ENCODE assay signal across 19 cellular contexts in the genomic region with DNA sequence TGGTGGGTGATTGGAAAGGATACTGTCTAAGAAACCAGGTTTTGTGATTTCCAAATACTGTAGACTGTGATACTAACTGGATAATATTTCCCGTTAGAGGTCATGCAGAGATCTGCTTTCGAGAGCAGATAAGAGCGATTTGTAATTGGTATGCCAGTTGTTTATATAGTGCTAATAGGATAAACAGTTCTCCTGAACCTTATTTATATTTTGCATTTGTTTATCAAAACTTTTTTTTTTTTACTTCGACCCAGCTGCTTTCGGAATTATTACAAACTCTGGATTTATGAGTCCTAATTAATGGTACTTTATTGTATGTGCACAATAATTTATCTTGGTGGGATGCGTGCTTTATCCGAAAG.
DNase-seq lines count a peak whose midpoint lies in the region; ATAC-seq, FAIRE-seq and TF ChIP-seq lines count a peak whose summit lies in the region.
"Had no signal": no experiment of that assay in that cellular context is flagged by ENCODE, and none has a peak within 500 bp of the region (broad histone marks: within the 10 kb centered on the region; RNA-seq: fewer than 3 reads in every experiment).

No MANE protein-coding gene starts in this region.

- CTCF ChIA-PET in H1 (lab: Charles Lee; ENCODE audit: partially characterized antibody): interaction anchor here (0.7 kb wide), 1 partner anchor 221 kb away, joined by 3 read pairs; no protein-coding TSS in a partner anchor

- TF ChIP-seq POLR2A in H1 (IDR thresholded peaks at IDR 0.05; ENCODE audit: control extremely low read depth in 1 of 2, low read depth in 2 of 2, low read length in 2 of 2): no peak

- no peak for TF ChIP-seq EP300 in H1 (IDR thresholded peaks at IDR 0.05; ENCODE audit: borderline replicate concordance in 1 of 2, low read depth in 2 of 2, low read length in 2 of 2)

- H2BK12ac ChIP-seq in H1 (ENCODE audit: low read depth, low read length): no peak overlapping the region
- H2BK12ac ChIP-seq in H9 (ENCODE audit: insufficient read length, low read depth, low read length): no peak overlapping the region

- H3K4me1 ChIP-seq in left ventricle myocardium inferior: peaks cover 85% of the 10 kb centered on the region
- H3K4me1 ChIP-seq in H1 (replicated peaks in 1 of 4; ENCODE audit: control insufficient read depth in 3 of 4, insufficient read depth in 4 of 4, low read length in 3 of 4): peaks cover 0 to 4% (median 2%) of the 10 kb centered on the region in 4 experiments; a peak in 3 of 7 replicates
- peaks cover 84% of the 10 kb centered on the region for H3K4me1 ChIP-seq in upper lobe of right lung
- H3K4me1 ChIP-seq in H9 (ENCODE audit: insufficient read depth, low read length): no peaks in the 10 kb centered on the region

- no peaks in the 10 kb centered on the region for H3K23me2 ChIP-seq in H1 (ENCODE audit: low read depth, low read length)
- no peaks in the 10 kb centered on the region for H3K23me2 ChIP-seq in H9 (ENCODE audit: insufficient read length, low read depth, low read length, poor library complexity, severe bottlenecking)

- H2BK5ac ChIP-seq in H1 (ENCODE audit: low read depth, low read length): no peak overlapping the region
- H2BK5ac ChIP-seq in H9 (ENCODE audit: insufficient read length, low read length): no peak overlapping the region

- H3K9me3 ChIP-seq in left ventricle myocardium inferior (replicated peaks) (no peaks in the 10 kb centered on the region), H1 (ENCODE audit: insufficient read depth in 2 of 2, low read depth in 1 of 2, low read length in 1 of 2) (no peaks in the 10 kb centered on the region), upper lobe of right lung (no peaks in the 10 kb centered on the region), H9 (ENCODE audit: control insufficient read depth, low read depth, low read length) (no peaks in the 10 kb centered on the region)
- H3K9me3 ChIP-seq: vagina had no signal

- no peaks in the 10 kb centered on the region for H4K20me1 ChIP-seq in H1 (replicated peaks in 1 of 2; ENCODE audit: control insufficient read depth in 1 of 2, insufficient read depth in 2 of 2, low read length in 2 of 2)
- H4K20me1 ChIP-seq in H9 (ENCODE audit: control insufficient read depth, insufficient read depth, insufficient read length): no peaks in the 10 kb centered on the region

- H3K4me1 Mint-ChIP-seq in nephron (peaks cover 77% of the 10 kb centered on the region), H9 (peaks cover 35 to 43% of the 10 kb centered on the region in 2 experiments)
- H3K4me1 Mint-ChIP-seq: activated naive CD4-positive, alpha-beta T cell treated with anti-CD3 and anti-CD28 coated beads, Interleukin-2, amount 50 U/mL, for 24 hours had no signal

- no peaks in the 10 kb centered on the region for H3K27me3 ChIP-seq in left ventricle myocardium inferior (ENCODE audit: low read depth)
- no peaks in the 10 kb centered on the region for H3K27me3 ChIP-seq in H1 (replicated peaks in 1 of 4; ENCODE audit: control insufficient read depth in 3 of 4, extremely low read depth in 1 of 4, insufficient read depth in 3 of 4, low read length in 3 of 4)
- H3K27me3 ChIP-seq in upper lobe of right lung: no peaks in the 10 kb centered on the region
- no peaks in the 10 kb centered on the region for H3K27me3 ChIP-seq in H9 (ENCODE audit: insufficient read depth, low read length)
- H3K27me3 ChIP-seq: vagina had no signal

- H3K79me2 ChIP-seq in H1 (ENCODE audit: control insufficient read depth in 1 of 2, insufficient read depth in 2 of 2, low read length in 2 of 2): no peaks in the 10 kb centered on the region
- no peaks in the 10 kb centered on the region for H3K79me2 ChIP-seq in H9 (ENCODE audit: insufficient read depth, low read length)

- H2BK20ac ChIP-seq in H1 (ENCODE audit: low read length): 0 out of 2 replicates have a peak overlapping the region, but pooled peaks have one; percentile 18
- no peak overlapping the region for H2BK20ac ChIP-seq in H9 (ENCODE audit: low read depth, low read length, poor library complexity, severe bottlenecking)

- H4K91ac ChIP-seq in H1 (replicated peaks; ENCODE audit: insufficient read length, low read length) (no peak overlapping the region), H9 (ENCODE audit: insufficient read length, low read depth, low read length) (no peak overlapping the region)

- H3K56ac ChIP-seq in H1 (replicated peaks; ENCODE audit: insufficient read length, low read depth, low read length): no peak overlapping the region
- no peak overlapping the region for H3K56ac ChIP-seq in H9 (ENCODE audit: insufficient read length, low read depth, low read length)

- H3K4me3 ChIP-seq in left ventricle myocardium inferior: peak overlapping the region; percentile 15
- no peak overlapping the region for H3K4me3 ChIP-seq in H1 (ENCODE audit: extremely low read depth in 1 of 4, insufficient read depth in 2 of 4, low read depth in 3 of 4, low read length in 4 of 4)
- H3K4me3 ChIP-seq in upper lobe of right lung: no peak overlapping the region
- H3K4me3 ChIP-seq: vagina had no signal

- H2AK5ac ChIP-seq in H1 (ENCODE audit: low read depth, low read length) (no peak overlapping the region), H9 (ENCODE audit: insufficient read length, low read length) (no peak overlapping the region)

- H3K27me3 Mint-ChIP-seq in nephron (ENCODE audit: low read depth) (no peaks in the 10 kb centered on the region), H9 (ENCODE audit: low read depth) (no peaks in the 10 kb centered on the region)

- H3K4me3 Mint-ChIP-seq in nephron: peak overlapping the region in 2 of 3 experiments; percentile 6 to 27
- no peak overlapping the region for H3K4me3 Mint-ChIP-seq in H9
- H3K4me3 Mint-ChIP-seq: activated naive CD4-positive, alpha-beta T cell treated with anti-CD3 and anti-CD28 coated beads, Interleukin-2, amount 50 U/mL, for 24 hours; endodermal cell; stimulated activated memory B cell treated with anti-CD40 and anti-IgM and Interleukin-4, amounts not matched to agents 10 μg/mL and 1 μg/mL and 100 μg/mL, for 72 hours had no signal

- ATAC-seq in upper lobe of right lung (no peak), GM19351 (IDR thresholded peaks at IDR 0.05; ENCODE audit: unreplicated experiment) (no peak)

- H4K8ac ChIP-seq in H1 (ENCODE audit: extremely low read depth, insufficient read depth, low read length) (no peak overlapping the region), H9 (replicated peaks; ENCODE audit: insufficient read length, low read depth, low read length) (no peak overlapping the region)

- H3K9me3 Mint-ChIP-seq in nephron: no peaks in the 10 kb centered on the region
- H3K9me3 Mint-ChIP-seq in H9: no peaks in the 10 kb centered on the region
- H3K9me3 Mint-ChIP-seq: activated naive CD4-positive, alpha-beta T cell treated with anti-CD3 and anti-CD28 coated beads, Interleukin-2, amount 50 U/mL, for 24 hours; endodermal cell; stimulated activated memory B cell treated with anti-CD40 and anti-IgM and Interleukin-4, amounts not matched to agents 10 μg/mL and 1 μg/mL and 100 μg/mL, for 72 hours had no signal

- no peak for TF ChIP-seq RAD21 in H1 (IDR thresholded peaks at IDR 0.05 in 1 of 2, conservative IDR thresholded peaks at IDR 0.05 in 1 of 2; ENCODE audit: low read depth in 2 of 2, low read length in 2 of 2)

- POLR2A ChIA-PET in H1 (lab: Charles Lee; ENCODE audit: partially characterized antibody): interaction anchor here (1.6 kb wide), 1 partner anchor 8 kb away, joined by 9 read pairs; no protein-coding TSS in a partner anchor

- no peak overlapping the region for H3K23ac ChIP-seq in H1 (ENCODE audit: insufficient read length)
- H3K23ac ChIP-seq in H9 (ENCODE audit: insufficient read length, low read depth, low read length): no peak overlapping the region

- H2BK15ac ChIP-seq in H1 (ENCODE audit: low read length): no peak overlapping the region
- H2BK15ac ChIP-seq in H9 (ENCODE audit: low read depth, low read length): no peak overlapping the region

- WGBS in H1 (ENCODE audit: extremely low coverage in 1 of 2, insufficient coverage in 1 of 2, insufficient read length in 1 of 2, insufficient replicate concordance in 2 of 2, low coverage in 1 of 2, low lambda C conversion rate in 2 of 2, missing lambda C conversion rate in 1 of 2), 2 experiments: 82% methylated on average over 7 of the region's 7 CpGs; no CpG with 5 or more reads in 1 of the 2 experiments
- no CpG with 5 or more reads among the region's 7 CpGs for WGBS in H9 (ENCODE audit: extremely low coverage, insufficient read length, low lambda C conversion rate)

- H3K4ac ChIP-seq in H1 (replicated peaks; ENCODE audit: insufficient read length, low read depth, low read length): no peak overlapping the region
- no peak overlapping the region for H3K4ac ChIP-seq in H9 (ENCODE audit: low read depth, low read length)

- H3K4me2 ChIP-seq in H1 (ENCODE audit: insufficient read depth in 1 of 2, low read depth in 2 of 2, low read length in 2 of 2) (no peak overlapping the region), H9 (ENCODE audit: insufficient read depth, insufficient read length, low read length) (no peak overlapping the region)

- H4K5ac ChIP-seq in H1 (ENCODE audit: insufficient read length, low read depth, low read length): no peak overlapping the region
- no peak overlapping the region for H4K5ac ChIP-seq in H9 (ENCODE audit: insufficient read length, low read depth, low read length)

- H3K36me3 Mint-ChIP-seq in nephron (ENCODE audit: low read depth) (no peaks in the 10 kb centered on the region), H9 (ENCODE audit: insufficient read depth in 1 of 3, low read depth in 3 of 3) (no peaks in the 10 kb centered on the region)
- H3K36me3 Mint-ChIP-seq: activated naive CD4-positive, alpha-beta T cell treated with anti-CD3 and anti-CD28 coated beads, Interleukin-2, amount 50 U/mL, for 24 hours; stimulated activated memory B cell treated with anti-CD40 and anti-IgM and Interleukin-4, amounts not matched to agents 10 μg/mL and 1 μg/mL and 100 μg/mL, for 72 hours had no signal

- no peak overlapping the region for H2BK120ac ChIP-seq in H1 (replicated peaks; ENCODE audit: low read depth, low read length)
- H2BK120ac ChIP-seq in H9 (ENCODE audit: low read depth, low read length, poor library complexity, severe bottlenecking): no peak overlapping the region

- TF ChIP-seq CTCF in left ventricle myocardium inferior (IDR thresholded peaks at IDR 0.05; ENCODE audit: borderline replicate concordance): no peak
- no peak for TF ChIP-seq CTCF in H1 (IDR thresholded peaks at IDR 0.05; ENCODE audit: control extremely low read depth in 1 of 3, insufficient read depth in 1 of 3, low read depth in 1 of 3, low read length in 3 of 3)
- no peak for TF ChIP-seq CTCF in nephron (IDR thresholded peaks at IDR 0.05; ENCODE audit: unreplicated experiment in 3 of 3)
- TF ChIP-seq CTCF in upper lobe of right lung (IDR thresholded peaks at IDR 0.05): no peak
- TF ChIP-seq CTCF in H9 (conservative IDR thresholded peaks at IDR 0.05): no peak

- H2AFZ ChIP-seq in H1 (ENCODE audit: low read length) (no peak overlapping the region), H9 (ENCODE audit: low read length) (no peak overlapping the region)

- FAIRE-seq in H1 (lab: Jason Lieb, UNC): no peak
- FAIRE-seq: GM12892 had no signal

- H3K27ac Mint-ChIP-seq in nephron (peak overlapping the region; percentile 87 to 94 (median 93)), H9 (no peak overlapping the region)
- H3K27ac Mint-ChIP-seq: activated naive CD4-positive, alpha-beta T cell treated with anti-CD3 and anti-CD28 coated beads, Interleukin-2, amount 50 U/mL, for 24 hours; endodermal cell; stimulated activated memory B cell treated with anti-CD40 and anti-IgM and Interleukin-4, amounts not matched to agents 10 μg/mL and 1 μg/mL and 100 μg/mL, for 72 hours had no signal

- intact Hi-C loops in left ventricle myocardium inferior (cut with micrococcal nuclease): no loop called here
- intact Hi-C loops in cardiac septum (cut with DNase I): no loop called here
- intact Hi-C loops in upper lobe of right lung (cut with DNase I): no loop called here

- H3K9ac ChIP-seq in H1 (replicated peaks in 1 of 4; ENCODE audit: extremely low read depth in 1 of 4, low read depth in 3 of 4, low read length in 3 of 4) (no peak overlapping the region), H9 (ENCODE audit: extremely low read depth, insufficient read length, low read length) (no peak overlapping the region)

- H3K36me3 ChIP-seq in left ventricle myocardium inferior (no peaks in the 10 kb centered on the region), H1 (ENCODE audit: control insufficient read depth in 2 of 4, insufficient read depth in 4 of 4, low read length in 3 of 4) (no peaks in the 10 kb centered on the region), upper lobe of right lung (no peaks in the 10 kb centered on the region)
- H3K36me3 ChIP-seq: vagina had no signal

- H3K18ac ChIP-seq in H1 (ENCODE audit: extremely low read depth, low read length): no peak overlapping the region
- H3K18ac ChIP-seq in H9 (ENCODE audit: insufficient read length, low read depth, low read length): no peak overlapping the region

- H3K27ac ChIP-seq in left ventricle myocardium inferior (replicated peaks) (peak overlapping the region; percentile 93), H1 (ENCODE audit: low read depth, low read length) (no peak overlapping the region), upper lobe of right lung (peak overlapping the region; percentile 61), H9 (ENCODE audit: insufficient read length, low read depth, low read length) (no peak overlapping the region)
- H3K27ac ChIP-seq: vagina had no signal

- no peak overlapping the region for H3T11ph ChIP-seq in H9 (ENCODE audit: low read length)

- H3K79me1 ChIP-seq in H1 (ENCODE audit: low read depth, low read length): no peaks in the 10 kb centered on the region
- H3K79me1 ChIP-seq in H9 (ENCODE audit: insufficient read depth, low read depth, low read length, poor library complexity, severe bottlenecking): no peaks in the 10 kb centered on the region

- DNase-seq in left ventricle myocardium inferior (no peak), cardiac septum (ENCODE audit: low spot score) (no peak), H1 (ENCODE audit: low read depth in 1 of 2, low spot score in 2 of 2) (no peak), upper lobe of right lung (no peak), SKM-1 treated with dmso at 0.1 percent for 144 hours (lab: John Stamatoyannopoulos, UW; ENCODE audit: unreplicated experiment) (no peak), H9 (no peak)
- DNase-seq: activated CD4-positive, alpha-beta T cell treated with anti-CD3 and anti-CD28 coated beads for 4 hours; central memory CD4-positive, alpha-beta T cell; endodermal cell; MV-4-11; NCI-H82; occipital lobe; T1000 had no signal

- H3K14ac ChIP-seq in H1 (ENCODE audit: insufficient read length): no peak overlapping the region
- H3K14ac ChIP-seq in H9 (ENCODE audit: insufficient read depth, low read length): no peak overlapping the region

Comparison
In these comparisons a context has a peak if more than half of its experiments do, and no peak if none do; other contexts are left out.
1. H3K27ac ChIP-seq: peak in left ventricle myocardium inferior (single experiment) and upper lobe of right lung (single experiment); none in H1 (single experiment) and H9 (single experiment).
2. H3K27ac Mint-ChIP-seq: peak in nephron (3 of 3); none in H9 (0 of 3).
3. H3K4me3 Mint-ChIP-seq: peak in nephron (2 of 3); none in H9 (0 of 2).